14 cellular contexts compared by ENCODE assay signal in genomic region chr2:239820836-239821693, GRCh38.
DNase-seq lines count a peak whose midpoint lies in the region; ATAC-seq and TF ChIP-seq lines count a peak whose summit lies in the region.
"Had no signal": no experiment of that assay in that cellular context is flagged by ENCODE, and none has a peak within 500 bp of the region (broad histone marks: within the 10 kb centered on the region; RNA-seq: fewer than 3 reads in every experiment).

No MANE protein-coding gene starts in this region.

- H4K8ac ChIP-seq in H9 (replicated peaks; ENCODE audit: insufficient read length, low read depth, low read length), result no peak overlapping the region

- no peak overlapping the region for H2BK12ac ChIP-seq in H9 (ENCODE audit: insufficient read length, low read depth, low read length)

- H3K4ac ChIP-seq in H9 (ENCODE audit: low read depth, low read length), result no peak overlapping the region

- TF ChIP-seq CTCF in H9 (conservative IDR thresholded peaks at IDR 0.05) (no peak), adrenal gland (IDR thresholded peaks at IDR 0.05) (no peak), sigmoid colon (IDR thresholded peaks at IDR 0.05) (no peak)

- no peak overlapping the region for H3K18ac ChIP-seq in H9 (ENCODE audit: insufficient read length, low read depth, low read length)

- no peak overlapping the region for H2BK120ac ChIP-seq in H9 (ENCODE audit: low read depth, low read length, poor library complexity, severe bottlenecking)

- peak; percentile 73 to 75 for ATAC-seq in right cardiac atrium
- ATAC-seq in HG02642 (IDR thresholded peaks at IDR 0.05; ENCODE audit: poor library complexity, unreplicated experiment), result no peak
- ATAC-seq in stimulated activated memory B cell treated with anti-CD40 and anti-IgM and Interleukin-4, amounts not matched to agents 10 μg/mL and 1 μg/mL and 100 μg/mL, for 72 hours, result no peak

- H3K27me3 ChIP-seq in H9 (ENCODE audit: insufficient read depth, low read length) (no peaks in the 10 kb centered on the region), adrenal gland (no peaks in the 10 kb centered on the region), right cardiac atrium (ENCODE audit: control insufficient read depth, insufficient read depth) (no peaks in the 10 kb centered on the region), sigmoid colon (no peaks in the 10 kb centered on the region)
- H3K27me3 ChIP-seq: transverse colon had no signal

- H3K9me3 ChIP-seq in H9 (ENCODE audit: control insufficient read depth, low read depth, low read length) (no peaks in the 10 kb centered on the region), adrenal gland (replicated peaks in 1 of 3) (no peaks in the 10 kb centered on the region), right cardiac atrium (ENCODE audit: control insufficient read depth, low read length) (no peaks in the 10 kb centered on the region), sigmoid colon (no peaks in the 10 kb centered on the region)
- H3K9me3 ChIP-seq: transverse colon had no signal

- no peak overlapping the region for H2BK5ac ChIP-seq in H9 (ENCODE audit: insufficient read length, low read length)

- H2AK5ac ChIP-seq in H9 (ENCODE audit: insufficient read length, low read length), result no peak overlapping the region

- no peak overlapping the region for H4K91ac ChIP-seq in H9 (ENCODE audit: insufficient read length, low read depth, low read length)

- no peaks in the 10 kb centered on the region for H3K79me2 ChIP-seq in H9 (ENCODE audit: insufficient read depth, low read length)

- H2BK15ac ChIP-seq in H9 (ENCODE audit: low read depth, low read length), result no peak overlapping the region

- no peaks in the 10 kb centered on the region for H4K20me1 ChIP-seq in H9 (ENCODE audit: control insufficient read depth, insufficient read depth, insufficient read length)

- DNase-seq in H9 (peak; percentile 27), adrenal gland (peak; percentile 24 to 80 (median 66)), right cardiac atrium (peak; percentile 69 to 86 (median 71)), sigmoid colon (peak; percentile 68), NOMO-1 treated with DMSO at 0.1 percent for 48 hours (lab: John Stamatoyannopoulos, UW; ENCODE audit: unreplicated experiment) (no peak)
- DNase-seq: IMR-90, midbrain, NCI-H1092, NCI-H2227 treated with DMSO at 0.1 percent for 48 hours, transverse colon had no signal

- WGBS in H9 (ENCODE audit: extremely low coverage, insufficient read length, low lambda C conversion rate), result no CpG with 5 or more reads among the region's 16 CpGs
- WGBS in adrenal gland, 4 donors, result 49 to 58% (median 53%) methylated on average over 13 to 16 of the region's 16 CpGs
- WGBS in right cardiac atrium, result 56% methylated on average over 16 of the region's 16 CpGs
- whole genome bisulfite sequencing in sigmoid colon, 2 donors, result 56 to 75% methylated on average over 16 of the region's 16 CpGs

- no peak overlapping the region for H3K27ac ChIP-seq in H9 (ENCODE audit: insufficient read length, low read depth, low read length)
- peak overlapping the region in 3 of 5 donors; percentile 38 to 56 (median 47) for H3K27ac ChIP-seq in adrenal gland
- no peak overlapping the region for H3K27ac ChIP-seq in right cardiac atrium (ENCODE audit: low read length)
- H3K27ac ChIP-seq in sigmoid colon, result no peak overlapping the region
- H3K27ac ChIP-seq: transverse colon had no signal

- no peak overlapping the region for H3K23ac ChIP-seq in H9 (ENCODE audit: insufficient read length, low read depth, low read length)

- H3K4me1 Mint-ChIP-seq in H9, result peaks cover 20 to 22% of the 10 kb centered on the region in 2 experiments
- peaks cover 15% of the 10 kb centered on the region for H3K4me1 Mint-ChIP-seq in stimulated activated memory B cell treated with anti-CD40 and anti-IgM and Interleukin-4, amounts not matched to agents 10 μg/mL and 1 μg/mL and 100 μg/mL, for 72 hours
- H3K4me1 Mint-ChIP-seq: B cell had no signal

- TF ChIP-seq POLR2A in adrenal gland (IDR thresholded peaks at IDR 0.05) (no peak), sigmoid colon (IDR thresholded peaks at IDR 0.05) (no peak)

- H3K14ac ChIP-seq in H9 (ENCODE audit: insufficient read depth, low read length), result no peak overlapping the region; the same call in 1 of the 2 replicates

- no peak overlapping the region for H2BK20ac ChIP-seq in H9 (ENCODE audit: low read depth, low read length, poor library complexity, severe bottlenecking)

- H3K23me2 ChIP-seq in H9 (ENCODE audit: insufficient read length, low read depth, low read length, poor library complexity, severe bottlenecking), result no peaks in the 10 kb centered on the region

- H3K27me3 Mint-ChIP-seq in H9 (ENCODE audit: low read depth), result peaks cover 26% of the 10 kb centered on the region
- peaks cover 58% of the 10 kb centered on the region for H3K27me3 Mint-ChIP-seq in stimulated activated memory B cell treated with anti-CD40 and anti-IgM and Interleukin-4, amounts not matched to agents 10 μg/mL and 1 μg/mL and 100 μg/mL, for 72 hours

- no peaks in the 10 kb centered on the region for H3K36me3 ChIP-seq in adrenal gland (replicated peaks in 1 of 2)
- no peaks in the 10 kb centered on the region for H3K36me3 ChIP-seq in sigmoid colon
- H3K36me3 ChIP-seq: transverse colon had no signal

- H3K9me3 Mint-ChIP-seq in H9, result no peaks in the 10 kb centered on the region; a peak in 1 of 5 replicates
- H3K9me3 Mint-ChIP-seq in stimulated activated memory B cell treated with anti-CD40 and anti-IgM and Interleukin-4, amounts not matched to agents 10 μg/mL and 1 μg/mL and 100 μg/mL, for 72 hours, result peaks cover under 1% of the 10 kb centered on the region

- no peak overlapping the region for H3K56ac ChIP-seq in H9 (ENCODE audit: insufficient read length, low read depth, low read length)

- H3K4me2 ChIP-seq in H9 (ENCODE audit: insufficient read depth, insufficient read length, low read length), result no peak overlapping the region

- H2AFZ ChIP-seq in H9 (ENCODE audit: low read length), result no peak overlapping the region

- TF ChIP-seq EP300 in sigmoid colon (IDR thresholded peaks at IDR 0.05), result no peak

- no peaks in the 10 kb centered on the region; a peak in 2 of 7 replicates for H3K36me3 Mint-ChIP-seq in H9 (ENCODE audit: insufficient read depth in 1 of 3, low read depth in 3 of 3)
- no peaks in the 10 kb centered on the region for H3K36me3 Mint-ChIP-seq in stimulated activated memory B cell treated with anti-CD40 and anti-IgM and Interleukin-4, amounts not matched to agents 10 μg/mL and 1 μg/mL and 100 μg/mL, for 72 hours

- H3K9ac ChIP-seq in H9 (ENCODE audit: extremely low read depth, insufficient read length, low read length), result no peak overlapping the region

- no peaks in the 10 kb centered on the region for H3K79me1 ChIP-seq in H9 (ENCODE audit: insufficient read depth, low read depth, low read length, poor library complexity, severe bottlenecking)

- intact Hi-C loops in adrenal gland (cut with DNase I), result loop anchor here in 1 of 2 donors (10.0 kb wide), 1 partner anchor 174 kb away; no protein-coding TSS in a partner anchor
- intact Hi-C loops in right cardiac atrium (cut with DNase I), result no loop called here
- intact Hi-C loops in sigmoid colon (cut with DNase I), result no loop called here

- no peak overlapping the region for H3K4me3 ChIP-seq in adrenal gland
- no peak overlapping the region for H3K4me3 ChIP-seq in right cardiac atrium (ENCODE audit: low read length)
- H3K4me3 ChIP-seq in sigmoid colon, result no peak overlapping the region
- H3K4me3 ChIP-seq: transverse colon had no signal

- no peak overlapping the region for H3K4me3 Mint-ChIP-seq in H9
- H3K4me3 Mint-ChIP-seq in stimulated activated memory B cell treated with anti-CD40 and anti-IgM and Interleukin-4, amounts not matched to agents 10 μg/mL and 1 μg/mL and 100 μg/mL, for 72 hours, result no peak overlapping the region
- H3K4me3 Mint-ChIP-seq: B cell; dendritic cell treated with granulocyte-macrophage colony-stimulating factor and Interleukin-4, amounts not matched to agents 40 ng/mL and 50 ng/mL, for 4 days had no signal

- H4K5ac ChIP-seq in H9 (ENCODE audit: insufficient read length, low read depth, low read length), result no peak overlapping the region

- no peak overlapping the region for H3T11ph ChIP-seq in H9 (ENCODE audit: low read length)

- H3K4me1 ChIP-seq in H9 (ENCODE audit: insufficient read depth, low read length) (no peaks in the 10 kb centered on the region; the same call in 1 of the 2 replicates), adrenal gland (replicated peaks in 1 of 2) (no peaks in the 10 kb centered on the region), right cardiac atrium (ENCODE audit: control insufficient read depth, insufficient read depth, low read length) (no peaks in the 10 kb centered on the region), sigmoid colon (no peaks in the 10 kb centered on the region)
- H3K4me1 ChIP-seq: transverse colon had no signal

- H3K27ac Mint-ChIP-seq in H9, result peak overlapping the region in 2 of 3 experiments; percentile 49 to 76; a peak in 2 of 7 replicates
- no peak overlapping the region for H3K27ac Mint-ChIP-seq in stimulated activated memory B cell treated with anti-CD40 and anti-IgM and Interleukin-4, amounts not matched to agents 10 μg/mL and 1 μg/mL and 100 μg/mL, for 72 hours
- H3K27ac Mint-ChIP-seq: B cell; dendritic cell treated with granulocyte-macrophage colony-stimulating factor and Interleukin-4, amounts not matched to agents 40 ng/mL and 50 ng/mL, for 4 days had no signal

Comparison
In these comparisons a context has a peak if more than half of its experiments do, and no peak if none do; other contexts are left out.
1. H3K27ac ChIP-seq: peak in adrenal gland (3 of 5); none in H9 (single experiment), right cardiac atrium (single experiment) and sigmoid colon (0 of 4).
2. ATAC-seq: peak in right cardiac atrium (2 of 2); none in HG02642 (single experiment) and stimulated activated memory B cell treated with anti-CD40 and anti-IgM and Interleukin-4, amounts not matched to agents 10 μg/mL and 1 μg/mL and 100 μg/mL, for 72 hours (single experiment).